ENCODE assay signal across 1 cellular context in the genomic region with DNA sequence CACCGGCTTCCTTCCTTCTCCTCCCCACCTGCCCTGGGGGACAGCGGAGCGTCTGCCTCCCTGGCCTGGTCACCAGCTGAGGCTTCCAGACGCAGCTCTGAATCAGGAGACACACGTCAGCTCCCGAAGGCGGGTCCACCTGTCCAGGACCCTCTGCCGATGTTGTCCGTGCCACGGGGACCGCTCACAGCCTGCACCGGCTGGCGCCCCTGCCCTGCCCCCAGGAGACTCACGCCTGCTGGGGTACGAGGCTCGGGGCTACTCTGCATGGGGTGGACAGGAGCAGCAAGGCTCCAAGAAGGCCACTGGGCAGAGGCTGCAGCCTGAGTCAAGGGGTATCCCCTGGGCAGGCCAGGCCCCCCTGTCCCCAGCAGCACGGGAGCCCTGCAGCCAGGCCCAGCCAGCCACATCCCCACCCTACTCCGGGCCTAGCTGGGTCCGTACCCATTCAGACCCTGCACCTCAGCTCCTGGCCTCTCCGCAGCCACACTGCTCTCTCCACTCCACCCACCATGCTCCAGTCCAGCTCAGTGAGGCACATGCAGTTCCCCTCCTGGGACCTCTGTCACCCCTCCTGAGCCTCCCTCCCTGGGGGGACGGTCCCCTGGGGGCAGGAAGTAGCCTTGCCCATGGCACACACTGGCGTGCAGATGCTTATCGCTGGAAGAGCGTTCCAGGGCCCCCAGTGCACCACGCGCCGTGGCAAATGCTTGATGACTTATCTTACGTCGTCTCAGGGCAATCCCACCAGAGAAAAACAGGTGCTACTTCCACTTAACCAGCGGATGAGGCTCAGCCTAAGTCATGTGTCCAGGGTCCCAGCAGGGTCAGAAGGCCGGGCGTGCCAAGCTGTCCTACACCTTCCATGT.
TF ChIP-seq lines count a peak whose summit lies in the region.

No MANE protein-coding gene starts in this region.

TF ChIP-seq in H1, 55 proteins besides CTCF, POLR2A, EP300 and RAD21:
- no peak for TF ChIP-seq NANOG (IDR thresholded peaks at IDR 0.05; ENCODE audit: insufficient read depth, low read depth, low read length, poor library complexity, severe bottlenecking)
- TF ChIP-seq SUZ12 (IDR thresholded peaks at IDR 0.05; ENCODE audit: low read length) = no peak
- no peak for TF ChIP-seq RXRA (IDR thresholded peaks at IDR 0.05; ENCODE audit: insufficient read depth, low read depth, low read length)
- TF ChIP-seq, protein P1, sequence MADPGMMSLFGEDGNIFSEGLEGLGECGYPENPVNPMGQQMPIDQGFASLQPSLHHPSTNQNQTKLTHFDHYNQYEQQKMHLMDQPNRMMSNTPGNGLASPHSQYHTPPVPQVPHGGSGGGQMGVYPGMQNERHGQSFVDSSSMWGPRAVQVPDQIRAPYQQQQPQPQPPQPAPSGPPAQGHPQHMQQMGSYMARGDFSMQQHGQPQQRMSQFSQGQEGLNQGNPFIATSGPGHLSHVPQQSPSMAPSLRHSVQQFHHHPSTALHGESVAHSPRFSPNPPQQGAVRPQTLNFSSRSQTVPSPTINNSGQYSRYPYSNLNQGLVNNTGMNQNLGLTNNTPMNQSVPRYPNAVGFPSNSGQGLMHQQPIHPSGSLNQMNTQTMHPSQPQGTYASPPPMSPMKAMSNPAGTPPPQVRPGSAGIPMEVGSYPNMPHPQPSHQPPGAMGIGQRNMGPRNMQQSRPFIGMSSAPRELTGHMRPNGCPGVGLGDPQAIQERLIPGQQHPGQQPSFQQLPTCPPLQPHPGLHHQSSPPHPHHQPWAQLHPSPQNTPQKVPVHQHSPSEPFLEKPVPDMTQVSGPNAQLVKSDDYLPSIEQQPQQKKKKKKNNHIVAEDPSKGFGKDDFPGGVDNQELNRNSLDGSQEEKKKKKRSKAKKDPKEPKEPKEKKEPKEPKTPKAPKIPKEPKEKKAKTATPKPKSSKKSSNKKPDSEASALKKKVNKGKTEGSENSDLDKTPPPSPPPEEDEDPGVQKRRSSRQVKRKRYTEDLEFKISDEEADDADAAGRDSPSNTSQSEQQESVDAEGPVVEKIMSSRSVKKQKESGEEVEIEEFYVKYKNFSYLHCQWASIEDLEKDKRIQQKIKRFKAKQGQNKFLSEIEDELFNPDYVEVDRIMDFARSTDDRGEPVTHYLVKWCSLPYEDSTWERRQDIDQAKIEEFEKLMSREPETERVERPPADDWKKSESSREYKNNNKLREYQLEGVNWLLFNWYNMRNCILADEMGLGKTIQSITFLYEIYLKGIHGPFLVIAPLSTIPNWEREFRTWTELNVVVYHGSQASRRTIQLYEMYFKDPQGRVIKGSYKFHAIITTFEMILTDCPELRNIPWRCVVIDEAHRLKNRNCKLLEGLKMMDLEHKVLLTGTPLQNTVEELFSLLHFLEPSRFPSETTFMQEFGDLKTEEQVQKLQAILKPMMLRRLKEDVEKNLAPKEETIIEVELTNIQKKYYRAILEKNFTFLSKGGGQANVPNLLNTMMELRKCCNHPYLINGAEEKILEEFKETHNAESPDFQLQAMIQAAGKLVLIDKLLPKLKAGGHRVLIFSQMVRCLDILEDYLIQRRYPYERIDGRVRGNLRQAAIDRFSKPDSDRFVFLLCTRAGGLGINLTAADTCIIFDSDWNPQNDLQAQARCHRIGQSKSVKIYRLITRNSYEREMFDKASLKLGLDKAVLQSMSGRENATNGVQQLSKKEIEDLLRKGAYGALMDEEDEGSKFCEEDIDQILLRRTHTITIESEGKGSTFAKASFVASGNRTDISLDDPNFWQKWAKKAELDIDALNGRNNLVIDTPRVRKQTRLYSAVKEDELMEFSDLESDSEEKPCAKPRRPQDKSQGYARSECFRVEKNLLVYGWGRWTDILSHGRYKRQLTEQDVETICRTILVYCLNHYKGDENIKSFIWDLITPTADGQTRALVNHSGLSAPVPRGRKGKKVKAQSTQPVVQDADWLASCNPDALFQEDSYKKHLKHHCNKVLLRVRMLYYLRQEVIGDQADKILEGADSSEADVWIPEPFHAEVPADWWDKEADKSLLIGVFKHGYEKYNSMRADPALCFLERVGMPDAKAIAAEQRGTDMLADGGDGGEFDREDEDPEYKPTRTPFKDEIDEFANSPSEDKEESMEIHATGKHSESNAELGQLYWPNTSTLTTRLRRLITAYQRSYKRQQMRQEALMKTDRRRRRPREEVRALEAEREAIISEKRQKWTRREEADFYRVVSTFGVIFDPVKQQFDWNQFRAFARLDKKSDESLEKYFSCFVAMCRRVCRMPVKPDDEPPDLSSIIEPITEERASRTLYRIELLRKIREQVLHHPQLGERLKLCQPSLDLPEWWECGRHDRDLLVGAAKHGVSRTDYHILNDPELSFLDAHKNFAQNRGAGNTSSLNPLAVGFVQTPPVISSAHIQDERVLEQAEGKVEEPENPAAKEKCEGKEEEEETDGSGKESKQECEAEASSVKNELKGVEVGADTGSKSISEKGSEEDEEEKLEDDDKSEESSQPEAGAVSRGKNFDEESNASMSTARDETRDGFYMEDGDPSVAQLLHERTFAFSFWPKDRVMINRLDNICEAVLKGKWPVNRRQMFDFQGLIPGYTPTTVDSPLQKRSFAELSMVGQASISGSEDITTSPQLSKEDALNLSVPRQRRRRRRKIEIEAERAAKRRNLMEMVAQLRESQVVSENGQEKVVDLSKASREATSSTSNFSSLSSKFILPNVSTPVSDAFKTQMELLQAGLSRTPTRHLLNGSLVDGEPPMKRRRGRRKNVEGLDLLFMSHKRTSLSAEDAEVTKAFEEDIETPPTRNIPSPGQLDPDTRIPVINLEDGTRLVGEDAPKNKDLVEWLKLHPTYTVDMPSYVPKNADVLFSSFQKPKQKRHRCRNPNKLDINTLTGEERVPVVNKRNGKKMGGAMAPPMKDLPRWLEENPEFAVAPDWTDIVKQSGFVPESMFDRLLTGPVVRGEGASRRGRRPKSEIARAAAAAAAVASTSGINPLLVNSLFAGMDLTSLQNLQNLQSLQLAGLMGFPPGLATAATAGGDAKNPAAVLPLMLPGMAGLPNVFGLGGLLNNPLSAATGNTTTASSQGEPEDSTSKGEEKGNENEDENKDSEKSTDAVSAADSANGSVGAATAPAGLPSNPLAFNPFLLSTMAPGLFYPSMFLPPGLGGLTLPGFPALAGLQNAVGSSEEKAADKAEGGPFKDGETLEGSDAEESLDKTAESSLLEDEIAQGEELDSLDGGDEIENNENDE (IDR thresholded peaks at IDR 0.05; ENCODE audit: insufficient replicate concordance, low read length) = no peak
- no peak for TF ChIP-seq CBX8 (IDR thresholded peaks at IDR 0.05; ENCODE audit: borderline replicate concordance, low read depth, low read length)
- no peak for TF ChIP-seq NRF1 (IDR thresholded peaks at IDR 0.05; ENCODE audit: low read depth, low read length)
- no peak for TF ChIP-seq CBX5 (IDR thresholded peaks at IDR 0.05; ENCODE audit: low read depth, low read length)
- TF ChIP-seq BACH1 (IDR thresholded peaks at IDR 0.05; ENCODE audit: low read length) = no peak
- no peak for TF ChIP-seq KDM5A (IDR thresholded peaks at IDR 0.05; ENCODE audit: low read length)
- no peak for TF ChIP-seq SIRT6 (IDR thresholded peaks at IDR 0.05; ENCODE audit: low read length)
- no peak for TF ChIP-seq SRF (IDR thresholded peaks at IDR 0.05; ENCODE audit: low read depth, low read length)
- TF ChIP-seq SIN3A (conservative IDR thresholded peaks at IDR 0.05 in 1 of 2, IDR thresholded peaks at IDR 0.05 in 1 of 2; ENCODE audit: low read depth in 1 of 2, low read length in 2 of 2) = no peak
- TF ChIP-seq KDM4A (IDR thresholded peaks at IDR 0.05; ENCODE audit: low read depth, low read length, severe bottlenecking) = no peak
